3 cellular contexts compared by ENCODE assay signal in genomic region chr1:24119489-24119858, GRCh38.
A peak's percentile ranks its signal among the peaks of the same experiment; 100 is the strongest.
TF ChIP-seq lines count a peak whose summit lies in the region.

No MANE protein-coding gene starts in this region.

TF ChIP-seq in HepG2, 621 proteins besides CTCF, POLR2A, EP300 and RAD21 (continues in another document):
- TF ChIP-seq ASH2L (IDR thresholded peaks at IDR 0.05; ENCODE audit: insufficient read length, low read depth, low read length) (no peak), ZNF335 (CRISPR knock-in tag; IDR thresholded peaks at IDR 0.05) (no peak), CHD4 (IDR thresholded peaks at IDR 0.05; ENCODE audit: borderline replicate concordance, low read length) (0 out of 2 replicates have a peak, but pooled peaks have one; percentile 77), RBFOX2 (IDR thresholded peaks at IDR 0.05; ENCODE audit: low read depth, low read length) (no peak), SP2 (CRISPR knock-in tag; IDR thresholded peaks at IDR 0.05) (no peak), ZBTB20 (CRISPR knock-in tag; IDR thresholded peaks at IDR 0.05; ENCODE audit: borderline replicate concordance, low read depth) (no peak), SNAI1 (CRISPR knock-in tag; IDR thresholded peaks at IDR 0.05; ENCODE audit: borderline replicate concordance) (0 out of 2 replicates have a peak, but pooled peaks have one; percentile 81), PRPF4 (IDR thresholded peaks at IDR 0.05; ENCODE audit: low read depth, low read length, poor library complexity, severe bottlenecking) (no peak), ZXDC (CRISPR knock-in tag; IDR thresholded peaks at IDR 0.05) (no peak), SSRP1 (CRISPR knock-in tag; IDR thresholded peaks at IDR 0.05) (peak; percentile 49; the same call in 1 of the 2 replicates), HDAC1 (CRISPR knock-in tag; IDR thresholded peaks at IDR 0.05) (no peak; the same call in 1 of the 2 replicates), ZNF232 (CRISPR knock-in tag; IDR thresholded peaks at IDR 0.05; ENCODE audit: borderline replicate concordance) (0 out of 2 replicates have a peak, but pooled peaks have one; percentile 19), POGZ (CRISPR knock-in tag; IDR thresholded peaks at IDR 0.05) (0 out of 2 replicates have a peak, but pooled peaks have one; percentile 18), PCBP1 (IDR thresholded peaks at IDR 0.05; ENCODE audit: borderline replicate concordance, low read depth, low read length) (no peak), XBP1 (CRISPR knock-in tag; IDR thresholded peaks at IDR 0.05) (no peak), HIC2 (CRISPR knock-in tag; IDR thresholded peaks at IDR 0.05; ENCODE audit: low read depth) (no peak), ZNF563 (CRISPR knock-in tag; IDR thresholded peaks at IDR 0.05) (no peak), CREB1 (IDR thresholded peaks at IDR 0.05) (no peak), CREB1 (CRISPR knock-in tag; IDR thresholded peaks at IDR 0.05) (peak; percentile 57; the same call in 1 of the 2 replicates)

TF ChIP-seq in H1, 55 proteins besides CTCF, POLR2A, EP300 and RAD21:
- TF ChIP-seq TCF12 (IDR thresholded peaks at IDR 0.05; ENCODE audit: low read depth, low read length) = no peak

TF ChIP-seq in WTC11, 78 proteins besides CTCF, POLR2A, EP300 and RAD21:
- no peak for TF ChIP-seq CREM (CRISPR knock-in tag; IDR thresholded peaks at IDR 0.05)
- no peak for TF ChIP-seq MXD4 (CRISPR knock-in tag; IDR thresholded peaks at IDR 0.05; ENCODE audit: borderline replicate concordance)
- no peak for TF ChIP-seq JAZF1 (CRISPR knock-in tag; IDR thresholded peaks at IDR 0.05)
- no peak for TF ChIP-seq CDX4 (CRISPR knock-in tag; IDR thresholded peaks at IDR 0.05; ENCODE audit: borderline replicate concordance)
- no peak for TF ChIP-seq FOXP4 (CRISPR knock-in tag; IDR thresholded peaks at IDR 0.05)
- no peak for TF ChIP-seq ZNF671 (CRISPR knock-in tag; IDR thresholded peaks at IDR 0.05)
- TF ChIP-seq NFE2L1 (CRISPR knock-in tag; IDR thresholded peaks at IDR 0.05) = no peak
- no peak for TF ChIP-seq ELF4 (CRISPR knock-in tag; IDR thresholded peaks at IDR 0.05; ENCODE audit: low read depth)
- no peak for TF ChIP-seq MLX (CRISPR knock-in tag; IDR thresholded peaks at IDR 0.05)
- no peak for TF ChIP-seq ZNF121 (CRISPR knock-in tag; IDR thresholded peaks at IDR 0.05)
- no peak for TF ChIP-seq ZBTB21 (CRISPR knock-in tag; IDR thresholded peaks at IDR 0.05; ENCODE audit: borderline replicate concordance)
- TF ChIP-seq USF2 (CRISPR knock-in tag; IDR thresholded peaks at IDR 0.05) = no peak
- no peak for TF ChIP-seq NFATC4 (CRISPR knock-in tag; IDR thresholded peaks at IDR 0.05)
- TF ChIP-seq JUN (CRISPR knock-in tag; IDR thresholded peaks at IDR 0.05) = no peak
- no peak for TF ChIP-seq NR3C1 (CRISPR knock-in tag; conservative IDR thresholded peaks at IDR 0.05; ENCODE audit: low read depth)
- TF ChIP-seq RELA (CRISPR knock-in tag; IDR thresholded peaks at IDR 0.05; ENCODE audit: borderline replicate concordance) = no peak
- TF ChIP-seq MAX (CRISPR knock-in tag; IDR thresholded peaks at IDR 0.05) = no peak
